In genomic region chr12:120874547-120875245, GRCh38 we compare ENCODE assay signal across 18 cellular contexts. TPM values are rescaled to one million over a fixed set of nuclear protein-coding genes. Genes with fewer than 3 reads are reported as not detected.
A peak's percentile ranks its signal among the peaks of the same experiment; 100 is the strongest.
DNase-seq lines count a peak whose midpoint lies in the region; ATAC-seq, FAIRE-seq and TF ChIP-seq lines count a peak whose summit lies in the region.
"Had no signal": no experiment of that assay in that cellular context is flagged by ENCODE, and none has a peak within 500 bp of the region (broad histone marks: within the 10 kb centered on the region; RNA-seq: fewer than 3 reads in every experiment).

No MANE protein-coding gene starts in this region.

- no peak for FAIRE-seq in HTR-8/SVneo (lab: Jason Lieb, UNC)
- FAIRE-seq: GM12892, K562 had no signal

- H3K4me3 ChIP-seq in right cardiac atrium (ENCODE audit: low read length) (no peak overlapping the region), right atrium auricular region (no peak overlapping the region)
- H3K4me3 ChIP-seq: BLaER1, K562 had no signal

- TF ChIP-seq CTCF in right atrium auricular region (IDR thresholded peaks at IDR 0.05) (no peak), osteocyte (IDR thresholded peaks at IDR 0.05) (no peak)

- DNase-seq in right cardiac atrium (no peak), right atrium auricular region (ENCODE audit: low spot score) (no peak), cerebellar cortex (ENCODE audit: low spot score) (peak; percentile 46), left lobe of liver (ENCODE audit: low spot score) (no peak), HTR-8/SVneo (ENCODE audit: insufficient read length, low spot score) (no peak), NCI-H1105 (lab: John Stamatoyannopoulos, UW) (no peak), osteocyte (ENCODE audit: extremely low spot score, unreplicated experiment) (no peak)
- no peak for DNase-seq in activated CD4-positive, alpha-beta T cell treated with anti-CD3 and anti-CD28 coated beads for 48 hours
- DNase-seq: MV-4-11, NCI-H1436 treated with DMSO at 0.1 percent for 48 hours, NCI-H2081 treated with DMSO at 0.1 percent for 48 hours, NCI-H510A, NCI-H774, PC-3 had no signal

- no peak overlapping the region for H3K4me3 Mint-ChIP-seq in osteocyte (ENCODE audit: unreplicated experiment)

- H3K27ac ChIP-seq in right cardiac atrium (ENCODE audit: low read length) (no peak overlapping the region), right atrium auricular region (no peak overlapping the region)
- H3K27ac ChIP-seq: BLaER1, RWPE1 had no signal

- ATAC-seq in right cardiac atrium, result peak; percentile 31 to 47
- ATAC-seq in left lobe of liver, result peak; percentile 19
- ATAC-seq: K562, PC-3 had no signal

- H3K27me3 Mint-ChIP-seq in osteocyte (ENCODE audit: unreplicated experiment), result no peaks in the 10 kb centered on the region

- no peaks in the 10 kb centered on the region for H3K27me3 ChIP-seq in right cardiac atrium (ENCODE audit: control insufficient read depth, insufficient read depth)
- H3K27me3 ChIP-seq in right atrium auricular region, result no peaks in the 10 kb centered on the region
- H3K27me3 ChIP-seq: BLaER1 had no signal

- no peaks in the 10 kb centered on the region for H3K36me3 Mint-ChIP-seq in osteocyte (ENCODE audit: unreplicated experiment)

- H3K9me3 ChIP-seq in right cardiac atrium (ENCODE audit: control insufficient read depth, low read length) (no peaks in the 10 kb centered on the region), right atrium auricular region (no peaks in the 10 kb centered on the region)

- no peaks in the 10 kb centered on the region for H3K36me3 ChIP-seq in right atrium auricular region

- H3K9me3 Mint-ChIP-seq in osteocyte (ENCODE audit: unreplicated experiment), result no peaks in the 10 kb centered on the region

- 81% methylated on average over 5 of the region's 5 CpGs for WGBS in right cardiac atrium

- intact Hi-C loops in right cardiac atrium (cut with DNase I), result no loop called here

- H3K27ac Mint-ChIP-seq in osteocyte (ENCODE audit: unreplicated experiment), result no peak overlapping the region

- H3K4me1 ChIP-seq in right cardiac atrium (ENCODE audit: control insufficient read depth, insufficient read depth, low read length) (peaks cover 7% of the 10 kb centered on the region), right atrium auricular region (peaks cover 0 to 29% of the 10 kb centered on the region in 2 donors)

- peaks cover 24% of the 10 kb centered on the region for H3K4me1 Mint-ChIP-seq in osteocyte (ENCODE audit: unreplicated experiment)

RNA-seq across cellular contexts. Expression of gene SPPL3, which starts 29.5 kb away (rescaled TPM):
- 10 to 100 TPM; 30.9 to 32.4 (median 31.7) TPM for total RNA-seq in right cardiac atrium
- 10.9 TPM for polyA plus RNA-seq in right cardiac atrium
- 10 to 100 TPM; 13.8 to 16.5 TPM for total RNA-seq in right atrium auricular region
- 17.5 TPM for total RNA-seq in left lobe of liver
- total RNA-seq in osteocyte, result 61.7 and 70.3 TPM in 2 replicates
